In the genomic region with DNA sequence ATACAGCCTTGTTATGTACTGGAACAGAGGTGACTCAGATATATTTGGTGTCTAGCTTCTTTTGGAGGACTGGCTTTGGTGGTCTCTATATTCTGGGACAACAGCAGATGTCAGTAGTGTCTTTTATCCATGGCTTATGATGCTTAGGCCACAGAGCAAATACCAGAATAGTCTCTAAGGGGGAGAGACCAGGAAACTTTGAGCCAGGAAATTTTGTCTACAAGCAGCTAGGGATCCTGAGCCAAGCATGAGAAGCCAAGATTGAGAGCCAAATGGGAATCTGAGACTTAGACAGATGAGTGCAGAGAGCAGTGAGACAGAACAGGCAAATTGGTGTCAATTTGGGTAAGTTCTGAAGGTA, we compare ENCODE assay signal across 23 cellular contexts. TPM values are rescaled to one million over a fixed set of nuclear protein-coding genes. Genes with fewer than 3 reads are reported as not detected.
A peak's percentile ranks its signal among the peaks of the same experiment; 100 is the strongest.
DNase-seq lines count a peak whose midpoint lies in the region; ATAC-seq, FAIRE-seq and TF ChIP-seq lines count a peak whose summit lies in the region.
"Had no signal": no experiment of that assay in that cellular context is flagged by ENCODE, and none has a peak within 500 bp of the region (broad histone marks: within the 10 kb centered on the region; RNA-seq: fewer than 3 reads in every experiment).

No MANE protein-coding gene starts in this region.

- TF ChIP-seq EP300 in stomach (IDR thresholded peaks at IDR 0.05): no peak

- TF ChIP-seq CTCF in OCI-LY3 (IDR thresholded peaks at IDR 0.05; ENCODE audit: low read depth, low read length) (0 out of 2 replicates have a peak, but pooled peaks have one; percentile 11), fibroblast of pulmonary artery (IDR thresholded peaks at IDR 0.05; ENCODE audit: low read length, missing control alignments) (no peak), lower lobe of right lung (IDR thresholded peaks at IDR 0.05) (peak; percentile 20), tibial artery (IDR thresholded peaks at IDR 0.05) (peak; percentile 12 to 19), stomach (IDR thresholded peaks at IDR 0.05) (no peak), GM13977 (IDR thresholded peaks at IDR 0.05; ENCODE audit: extremely low read depth, insufficient read depth, missing control alignments) (no peak)

- H3K4me1 ChIP-seq in OCI-LY3 (ENCODE audit: low read length) (peaks cover 8% of the 10 kb centered on the region), lower lobe of right lung (no peaks in the 10 kb centered on the region), tibial artery (peaks cover 0 to 16% (median 0%) of the 10 kb centered on the region in 4 donors), stomach (no peaks in the 10 kb centered on the region)
- H3K4me1 ChIP-seq: pancreas had no signal

- H3K4me2 ChIP-seq in OCI-LY3 (ENCODE audit: low read length): no peak overlapping the region

- H3K9me3 ChIP-seq in OCI-LY3 (ENCODE audit: insufficient read depth, low read length): no peaks in the 10 kb centered on the region
- H3K9me3 ChIP-seq in lower lobe of right lung: no peaks in the 10 kb centered on the region
- no peaks in the 10 kb centered on the region for H3K9me3 ChIP-seq in tibial artery
- H3K9me3 ChIP-seq in stomach: no peaks in the 10 kb centered on the region
- H3K9me3 ChIP-seq: pancreas had no signal

- no peaks in the 10 kb centered on the region for H4K20me1 ChIP-seq in OCI-LY3 (ENCODE audit: insufficient read depth, low read length)

- H3K27me3 ChIP-seq in OCI-LY3 (ENCODE audit: low read depth, low read length) (no peaks in the 10 kb centered on the region), lower lobe of right lung (ENCODE audit: low read depth) (no peaks in the 10 kb centered on the region), tibial artery (no peaks in the 10 kb centered on the region), stomach (no peaks in the 10 kb centered on the region)
- H3K27me3 ChIP-seq: pancreas had no signal

- ATAC-seq in lower lobe of right lung: peak; percentile 42 to 50
- ATAC-seq: activated T-cell treated with anti-CD3 and anti-CD28 coated beads, Interleukin-2, amount 50 U/mL, for 72 hours; naive thymus-derived CD8-positive, alpha-beta T cell had no signal

- H3K79me2 ChIP-seq in OCI-LY3 (ENCODE audit: low read length): no peaks in the 10 kb centered on the region

- no peak overlapping the region for H3K9ac ChIP-seq in OCI-LY3 (ENCODE audit: low read length)
- H3K9ac ChIP-seq: GM23248 had no signal

- FAIRE-seq in GM12892 (lab: Jason Lieb, UNC): no peak
- FAIRE-seq: pancreas had no signal

- no peak overlapping the region for H3K27ac ChIP-seq in OCI-LY3 (ENCODE audit: low read length)
- H3K27ac ChIP-seq in lower lobe of right lung: no peak overlapping the region
- peak overlapping the region in 1 of 2 donors; percentile 18 for H3K27ac ChIP-seq in tibial artery
- no peak overlapping the region for H3K27ac ChIP-seq in stomach
- H3K27ac ChIP-seq: GM23248, pancreas had no signal

- in situ Hi-C loops in GM13977 (cut with MboI; ENCODE audit: low pct_unique_long_range_greater_than_20kb, low sequenced_read_pairs, unreplicated experiment): no loop called here

- intact Hi-C loops in lower lobe of right lung (cut with DNase I) (no loop called here), tibial artery (cut with DNase I; ENCODE audit: low total_unique reads) (no loop called here), stomach (cut with DNase I; ENCODE audit: low total_unique reads) (no loop called here)

- no peak overlapping the region for H2AFZ ChIP-seq in OCI-LY3 (ENCODE audit: low read depth, low read length)
- H2AFZ ChIP-seq: GM23248 had no signal

- DNase-seq in fibroblast of pulmonary artery (ENCODE audit: low read depth): peak; percentile 40
- DNase-seq in lower lobe of right lung: no peak
- DNase-seq in tibial artery: peak in 1 of 2 donors; percentile 51
- DNase-seq in stomach: no peak
- DNase-seq in GM13977 (ENCODE audit: low spot score): no peak
- DNase-seq in GM12892 (ENCODE audit: insufficient read length): no peak
- DNase-seq: activated T-cell treated with anti-CD3 and anti-CD28 coated beads, Interleukin-2, amount 50 U/mL, for 72 hours; AML-193; DMS79 treated with DMSO at 0.1 percent for 48 hours; GM23248; hypothalamus; islet precursor cell; KG1; naive thymus-derived CD8-positive, alpha-beta T cell; NCI-H1048; NCI-H2029; NCI-H510A; pancreas; stimulated activated CD4-positive, alpha-beta T cell treated with anti-CD3 and anti-CD28 coated beads, Interleukin-2, amount 100 ng/mL, for 24 hours; stimulated activated naive CD4-positive, alpha-beta T cell treated with Interleukin-2 at 50 U/mL for 16 hours; trophoblast cell had no signal

- H3K4me3 ChIP-seq in OCI-LY3 (ENCODE audit: low read length): no peak overlapping the region
- H3K4me3 ChIP-seq in fibroblast of pulmonary artery (replicated peaks; ENCODE audit: low read depth, low read length): no peak overlapping the region
- no peak overlapping the region for H3K4me3 ChIP-seq in lower lobe of right lung
- H3K4me3 ChIP-seq in tibial artery: no peak overlapping the region
- no peak overlapping the region for H3K4me3 ChIP-seq in stomach
- H3K4me3 ChIP-seq: coronary artery, GM23248, pancreas had no signal

- TF ChIP-seq POLR2A in stomach (IDR thresholded peaks at IDR 0.05): no peak
- TF ChIP-seq POLR2A in GM12892 (IDR thresholded peaks at IDR 0.05; ENCODE audit: low read depth, low read length): no peak

- H3K36me3 ChIP-seq in OCI-LY3 (replicated peaks; ENCODE audit: low read depth, low read length): no peaks in the 10 kb centered on the region
- no peaks in the 10 kb centered on the region for H3K36me3 ChIP-seq in lower lobe of right lung
- no peaks in the 10 kb centered on the region for H3K36me3 ChIP-seq in tibial artery
- H3K36me3 ChIP-seq in stomach: no peaks in the 10 kb centered on the region
- H3K36me3 ChIP-seq: pancreas had no signal

RNA-seq across cellular contexts. Expression of gene PTPRR, which starts 28.4 kb away (rescaled TPM):
- total RNA-seq in lower lobe of right lung (1.4 TPM), stomach (10 to 100 TPM in 1 of 5 donors, 1 to 10 TPM in 1, under 1 TPM in 1, not detected in 2; 0.58 to 11.1 (median 9.5) TPM)
- polyA plus RNA-seq in stomach: 1 to 10 TPM in 2 of 3 donors, under 1 TPM in 1; 0.45 to 5.7 (median 2.2) TPM
- 0.15 TPM for polyA plus RNA-seq in GM12892 (2012; ENCODE audit: missing spikeins)
- total RNA-seq: activated T-cell treated with anti-CD3 and anti-CD28 coated beads, Interleukin-2, amount 50 U/mL, for 72 hours; naive thymus-derived CD8-positive, alpha-beta T cell had no signal
- polyA plus RNA-seq: naive thymus-derived CD8-positive, alpha-beta T cell had no signal

Comparison
In these comparisons a context has a peak if more than half of its experiments do, and no peak if none do; other contexts are left out.
1. CTCF ChIP-seq: peak in OCI-LY3 (single experiment), lower lobe of right lung (single experiment) and tibial artery (2 of 2); none in fibroblast of pulmonary artery (single experiment), stomach (0 of 7) and GM13977 (single experiment).